In genomic region chr2:241309684-241310117, GRCh38 we compare ENCODE assay signal across 8 cellular contexts. TPM values are rescaled to one million over a fixed set of nuclear protein-coding genes. Genes with fewer than 3 reads are reported as not detected.
DNase-seq lines count a peak whose midpoint lies in the region; ATAC-seq and TF ChIP-seq lines count a peak whose summit lies in the region.

No MANE protein-coding gene starts in this region.

- H3K4me1 Mint-ChIP-seq in activated B cell treated with CpG ODN at 0.5 μM for 24 hours: peaks cover 75% of the 10 kb centered on the region
- H3K4me1 Mint-ChIP-seq in dendritic cell treated with granulocyte-macrophage colony-stimulating factor and Interleukin-4, amounts not matched to agents 40 ng/mL and 50 ng/mL, for 4 days (ENCODE audit: low read depth): peaks cover 58% of the 10 kb centered on the region

- CTCF ChIA-PET in activated B cell treated with CpG ODN at 0.5 μM for 24 hours (lab: Charles Lee): interaction anchor here (1.0 kb wide), 1 partner anchor 82 kb away, joined by 3 read pairs; no protein-coding TSS in a partner anchor

- H3K27ac Mint-ChIP-seq in activated B cell treated with CpG ODN at 0.5 μM for 24 hours: peak overlapping the region; percentile 85
- H3K27ac Mint-ChIP-seq in dendritic cell treated with granulocyte-macrophage colony-stimulating factor and Interleukin-4, amounts not matched to agents 40 ng/mL and 50 ng/mL, for 4 days: peak overlapping the region; percentile 89

- ATAC-seq in GM18907 (IDR thresholded peaks at IDR 0.05; ENCODE audit: unreplicated experiment) (peak; percentile 40), HG03457 (IDR thresholded peaks at IDR 0.05; ENCODE audit: unreplicated experiment) (peak; percentile 28), activated B cell treated with CpG ODN at 0.5 μM for 24 hours (ENCODE audit: low read depth) (peak; percentile 85), omental fat pad (ENCODE audit: low FRiP score) (no peak)

- intact Hi-C loops in activated B cell treated with CpG ODN at 0.5 μM for 24 hours (cut with micrococcal nuclease): loop anchor here (2.0 to 10.0 kb wide), 2 partner anchors 15 to 1905 kb away; partner anchors contain the start of gene HDAC4
- intact Hi-C loops in dendritic cell treated with granulocyte-macrophage colony-stimulating factor and Interleukin-4, amounts not matched to agents 40 ng/mL and 50 ng/mL, for 4 days (cut with micrococcal nuclease): no loop called here

- no peaks in the 10 kb centered on the region for H3K36me3 Mint-ChIP-seq in activated B cell treated with CpG ODN at 0.5 μM for 24 hours (ENCODE audit: low read depth)
- peaks cover 41% of the 10 kb centered on the region for H3K36me3 Mint-ChIP-seq in dendritic cell treated with granulocyte-macrophage colony-stimulating factor and Interleukin-4, amounts not matched to agents 40 ng/mL and 50 ng/mL, for 4 days (ENCODE audit: low read depth)

- no peaks in the 10 kb centered on the region for H3K27me3 Mint-ChIP-seq in activated B cell treated with CpG ODN at 0.5 μM for 24 hours
- no peaks in the 10 kb centered on the region for H3K27me3 Mint-ChIP-seq in dendritic cell treated with granulocyte-macrophage colony-stimulating factor and Interleukin-4, amounts not matched to agents 40 ng/mL and 50 ng/mL, for 4 days

- peak overlapping the region; percentile 68 for H3K4me3 Mint-ChIP-seq in activated B cell treated with CpG ODN at 0.5 μM for 24 hours
- peak overlapping the region; percentile 27 for H3K4me3 Mint-ChIP-seq in dendritic cell treated with granulocyte-macrophage colony-stimulating factor and Interleukin-4, amounts not matched to agents 40 ng/mL and 50 ng/mL, for 4 days

- H3K9me3 Mint-ChIP-seq in activated B cell treated with CpG ODN at 0.5 μM for 24 hours: no peaks in the 10 kb centered on the region
- H3K9me3 Mint-ChIP-seq in dendritic cell treated with granulocyte-macrophage colony-stimulating factor and Interleukin-4, amounts not matched to agents 40 ng/mL and 50 ng/mL, for 4 days: no peaks in the 10 kb centered on the region

- POLR2A ChIA-PET in activated B cell treated with CpG ODN at 0.5 μM for 24 hours (lab: Charles Lee): interaction anchor here (0.6 to 1.0 kb wide), 3 partner anchors 9 to 392 kb away, joined by 3 to 5 read pairs (median 3); no protein-coding TSS in a partner anchor

- no peak for TF ChIP-seq CTCF in activated B cell treated with CpG ODN at 0.5 μM for 24 hours (IDR thresholded peaks at IDR 0.05)
- no peak for TF ChIP-seq CTCF in omental fat pad (IDR thresholded peaks at IDR 0.05)

- peak; percentile 51 for DNase-seq in activated B cell treated with CpG ODN at 0.5 μM for 24 hours
- peak; percentile 36 to 54 (median 47) for DNase-seq in stimulated activated CD4-positive, alpha-beta T cell treated with anti-CD3 and anti-CD28 coated beads, Interleukin-12 subunit alpha, Interleukin-12 subunit beta, amount 100 ng/mL, for 48 hours (ENCODE audit: low read depth in 2 of 3, low spot score in 1 of 3)
- DNase-seq in omental fat pad (ENCODE audit: low spot score): no peak
- no peak for DNase-seq in NCI-H345 treated with DMSO at 0.1 percent for 48 hours (lab: John Stamatoyannopoulos, UW; ENCODE audit: unreplicated experiment)
- DNase-seq in NCI-H82 treated with DMSO at 0.1 percent for 48 hours (lab: John Stamatoyannopoulos, UW; ENCODE audit: unreplicated experiment): no peak

RNA-seq across cellular contexts. Expression of gene HDLBP, which starts 5.8 kb away (rescaled TPM):
- total RNA-seq in activated B cell treated with CpG ODN at 0.5 μM for 24 hours: 158 and 168 TPM in 2 replicates
- 100 to 1,000 TPM; 356 to 471 (median 416) TPM for total RNA-seq in omental fat pad

RNA-seq across cellular contexts. Expression of gene SEPTIN2, which starts 6.0 kb away (rescaled TPM):
- total RNA-seq in activated B cell treated with CpG ODN at 0.5 μM for 24 hours (238 and 251 TPM in 2 replicates), omental fat pad (100 to 1,000 TPM; 295 to 372 (median 307) TPM)

RNA-seq across cellular contexts. Expression of gene FARP2, which starts 46.4 kb away (rescaled TPM):
- total RNA-seq in activated B cell treated with CpG ODN at 0.5 μM for 24 hours (74.7 and 91.2 TPM in 2 replicates), omental fat pad (10 to 100 TPM; 27.6 to 65.8 (median 34.1) TPM)

Comparison
In these comparisons a context has a peak if more than half of its experiments do, and no peak if none do; other contexts are left out.
1. DNase-seq: peak in activated B cell treated with CpG ODN at 0.5 μM for 24 hours (single experiment) and stimulated activated CD4-positive, alpha-beta T cell treated with anti-CD3 and anti-CD28 coated beads, Interleukin-12 subunit alpha, Interleukin-12 subunit beta, amount 100 ng/mL, for 48 hours (3 of 3); none in omental fat pad (single experiment), NCI-H345 treated with DMSO at 0.1 percent for 48 hours (single experiment) and NCI-H82 treated with DMSO at 0.1 percent for 48 hours (single experiment).